ENCODE assay signal across 11 cellular contexts in the genomic region with DNA sequence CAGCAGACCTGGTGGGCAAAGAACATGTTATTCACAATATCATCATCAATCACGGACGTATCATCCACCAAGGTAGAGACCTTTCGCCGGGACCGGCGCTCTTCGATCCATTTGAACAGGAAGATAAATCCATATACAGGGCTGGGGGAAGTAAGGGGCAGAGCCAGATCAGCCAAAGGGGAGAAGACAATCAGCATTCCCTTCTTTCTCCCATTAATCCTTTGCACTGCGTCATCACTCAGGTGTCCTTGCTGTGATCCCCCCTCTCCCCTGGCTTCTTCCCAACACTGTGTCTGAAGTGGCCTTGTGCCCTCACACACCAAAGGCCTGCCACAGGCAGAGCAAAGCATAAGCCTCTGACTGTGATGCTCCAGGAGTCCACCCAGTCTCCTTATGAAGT. TPM values are rescaled to one million over a fixed set of nuclear protein-coding genes. Genes with fewer than 3 reads are reported as not detected.
A peak's percentile ranks its signal among the peaks of the same experiment; 100 is the strongest.
DNase-seq lines count a peak whose midpoint lies in the region; ATAC-seq and TF ChIP-seq lines count a peak whose summit lies in the region.
"Had no signal": no experiment of that assay in that cellular context is flagged by ENCODE, and none has a peak within 500 bp of the region (broad histone marks: within the 10 kb centered on the region; RNA-seq: fewer than 3 reads in every experiment).

No MANE protein-coding gene starts in this region.

- H2AFZ ChIP-seq in MM.1S (ENCODE audit: low read length), result no peak overlapping the region

- ATAC-seq in HG03025 (IDR thresholded peaks at IDR 0.05; ENCODE audit: low FRiP score, unreplicated experiment) (no peak), GM19467 (IDR thresholded peaks at IDR 0.05; ENCODE audit: unreplicated experiment) (no peak)

- peaks cover 0 to 68% (median 28%) of the 10 kb centered on the region in 11 experiments; a peak in 16 of 22 replicates for H4K20me1 ChIP-seq in BLaER1 treated with 17β-estradiol and CSF1 and Interleukin-3, amounts not matched to agents 10 nM and 100 nM
- no peaks in the 10 kb centered on the region for H4K20me1 ChIP-seq in MM.1S (ENCODE audit: insufficient read depth, low read length)

- POLR2A ChIA-PET in RWPE1 (lab: Yijun Ruan, JAX; ENCODE audit: low non-redundant PET), result no interaction called here

- CTCF ChIA-PET in RWPE1 (lab: Yijun Ruan, JAX), result no interaction called here

- peak overlapping the region; percentile 87 to 99 (median 96) for H3K4me3 ChIP-seq in BLaER1 treated with 17β-estradiol and CSF1 and Interleukin-3, amounts not matched to agents 10 nM and 100 nM
- H3K4me3 ChIP-seq in MM.1S (ENCODE audit: low read length), result no peak overlapping the region

- H3K4me1 Mint-ChIP-seq in dendritic cell treated with granulocyte-macrophage colony-stimulating factor and Interleukin-4, amounts not matched to agents 40 ng/mL and 50 ng/mL, for 4 days (ENCODE audit: low read depth), result peaks cover 74% of the 10 kb centered on the region
- H3K4me1 Mint-ChIP-seq in neural crest cell, result peaks cover 33% of the 10 kb centered on the region

- H3K4me1 ChIP-seq in BLaER1 treated with 17β-estradiol and CSF1 and Interleukin-3, amounts not matched to agents 10 nM and 100 nM, result peaks cover 39 to 57% (median 45%) of the 10 kb centered on the region in 10 experiments
- peaks cover 16% of the 10 kb centered on the region; the same call in 1 of the 2 replicates for H3K4me1 ChIP-seq in MM.1S (ENCODE audit: low read length)

- H3K27me3 ChIP-seq in BLaER1 treated with 17β-estradiol and CSF1 and Interleukin-3, amounts not matched to agents 10 nM and 100 nM, result no peaks in the 10 kb centered on the region
- no peaks in the 10 kb centered on the region for H3K27me3 ChIP-seq in MM.1S (replicated peaks; ENCODE audit: insufficient read depth, low read length)

- peak overlapping the region; percentile 90 to 99 (median 97) for H3K4me2 ChIP-seq in BLaER1 treated with 17β-estradiol and CSF1 and Interleukin-3, amounts not matched to agents 10 nM and 100 nM
- H3K4me2 ChIP-seq in MM.1S (ENCODE audit: low read depth, low read length), result peak overlapping the region; percentile 84; the same call in 1 of the 2 replicates

- H3K27ac ChIP-seq in BLaER1 treated with 17β-estradiol and CSF1 and Interleukin-3, amounts not matched to agents 10 nM and 100 nM, result peak overlapping the region in 4 of 11 experiments; percentile 85 to 92 (median 90); a peak in 7 of 22 replicates
- H3K27ac ChIP-seq in MM.1S (ENCODE audit: low read length) (no peak overlapping the region), RWPE1 (no peak overlapping the region)

- intact Hi-C loops in dendritic cell treated with granulocyte-macrophage colony-stimulating factor and Interleukin-4, amounts not matched to agents 40 ng/mL and 50 ng/mL, for 4 days (cut with micrococcal nuclease), result no loop called here

- H3K27ac Mint-ChIP-seq in dendritic cell treated with granulocyte-macrophage colony-stimulating factor and Interleukin-4, amounts not matched to agents 40 ng/mL and 50 ng/mL, for 4 days, result peak overlapping the region; percentile 95
- H3K27ac Mint-ChIP-seq in neural crest cell (ENCODE audit: unreplicated experiment), result no peak overlapping the region

- peaks cover 11% of the 10 kb centered on the region for H3F3A ChIP-seq in MM.1S (ENCODE audit: insufficient read depth, low read length)

- no peaks in the 10 kb centered on the region for H3K9me3 ChIP-seq in BLaER1 treated with 17β-estradiol and CSF1 and Interleukin-3, amounts not matched to agents 10 nM and 100 nM (replicated peaks in 1 of 11)
- no peaks in the 10 kb centered on the region for H3K9me3 ChIP-seq in MM.1S (replicated peaks; ENCODE audit: insufficient read depth, low read length)
- H3K9me3 ChIP-seq: prostate gland had no signal

- H3K27me3 Mint-ChIP-seq in dendritic cell treated with granulocyte-macrophage colony-stimulating factor and Interleukin-4, amounts not matched to agents 40 ng/mL and 50 ng/mL, for 4 days, result no peaks in the 10 kb centered on the region
- H3K27me3 Mint-ChIP-seq in neural crest cell (ENCODE audit: low read depth), result no peaks in the 10 kb centered on the region

- TF ChIP-seq CTCF in MM.1S (IDR thresholded peaks at IDR 0.05; ENCODE audit: low read length) (no peak), neural crest cell (conservative IDR thresholded peaks at IDR 0.05) (no peak), RWPE1 (conservative IDR thresholded peaks at IDR 0.05; ENCODE audit: low read depth) (no peak)

- peak overlapping the region; percentile 86 to 98 (median 95); a peak in 21 of 22 replicates for H3K9ac ChIP-seq in BLaER1 treated with 17β-estradiol and CSF1 and Interleukin-3, amounts not matched to agents 10 nM and 100 nM
- H3K9ac ChIP-seq in MM.1S (ENCODE audit: low read length), result no peak overlapping the region; the same call in 1 of the 2 replicates

- DNase-seq in MM.1S (no peak), neural crest cell (ENCODE audit: low read depth, low spot score) (no peak), 8988T (no peak), RWPE1 (ENCODE audit: low spot score) (no peak)
- DNase-seq: NCI-H510A; stimulated activated naive CD4-positive, alpha-beta T cell treated with Interleukin-2 at 50 U/mL for 16 hours had no signal

- peaks cover 50% of the 10 kb centered on the region for H3K79me2 ChIP-seq in MM.1S (ENCODE audit: low read length)

- no peaks in the 10 kb centered on the region for H3K9me3 Mint-ChIP-seq in dendritic cell treated with granulocyte-macrophage colony-stimulating factor and Interleukin-4, amounts not matched to agents 40 ng/mL and 50 ng/mL, for 4 days
- no peaks in the 10 kb centered on the region for H3K9me3 Mint-ChIP-seq in neural crest cell

- peaks cover 62% of the 10 kb centered on the region for H3K36me3 Mint-ChIP-seq in dendritic cell treated with granulocyte-macrophage colony-stimulating factor and Interleukin-4, amounts not matched to agents 40 ng/mL and 50 ng/mL, for 4 days (ENCODE audit: low read depth)
- peaks cover 5% of the 10 kb centered on the region for H3K36me3 Mint-ChIP-seq in neural crest cell (ENCODE audit: low read depth)

- peaks cover 49 to 59% (median 52%) of the 10 kb centered on the region in 11 experiments for H3K36me3 ChIP-seq in BLaER1 treated with 17β-estradiol and CSF1 and Interleukin-3, amounts not matched to agents 10 nM and 100 nM
- no peaks in the 10 kb centered on the region; the same call in 1 of the 2 replicates for H3K36me3 ChIP-seq in MM.1S (replicated peaks; ENCODE audit: insufficient read depth, low read length)

- H3K9me2 ChIP-seq in MM.1S (replicated peaks; ENCODE audit: insufficient read depth, low read length), result no peaks in the 10 kb centered on the region

- H3K4me3 Mint-ChIP-seq in dendritic cell treated with granulocyte-macrophage colony-stimulating factor and Interleukin-4, amounts not matched to agents 40 ng/mL and 50 ng/mL, for 4 days, result peak overlapping the region; percentile 84
- peak overlapping the region; percentile 93 for H3K4me3 Mint-ChIP-seq in neural crest cell

RNA-seq across cellular contexts. Expression of gene BAP1, which starts 1.3 kb away (rescaled TPM):
- total RNA-seq in neural crest cell, result 123 and 125 TPM in 2 replicates

RNA-seq across cellular contexts. Expression of gene PHF7, which starts 2.0 kb away (rescaled TPM):
- total RNA-seq in neural crest cell, result 8.5 and 9.9 TPM in 2 replicates

RNA-seq across cellular contexts. Expression of gene SEMA3G, which starts 36.4 kb away (rescaled TPM):
- total RNA-seq in neural crest cell, result 4.1 and 5.2 TPM in 2 replicates

RNA-seq across cellular contexts. Expression of gene TNNC1, which starts 45.4 kb away (rescaled TPM):
- 0.45 TPM in 1 of 2 replicates, not detected in the other for total RNA-seq in neural crest cell

RNA-seq across cellular contexts. Expression of gene NISCH, which starts 46.9 kb away (rescaled TPM):
- total RNA-seq in neural crest cell, result 161 and 166 TPM in 2 replicates
